ENCODE assay signal across 28 cellular contexts in the genomic region with DNA sequence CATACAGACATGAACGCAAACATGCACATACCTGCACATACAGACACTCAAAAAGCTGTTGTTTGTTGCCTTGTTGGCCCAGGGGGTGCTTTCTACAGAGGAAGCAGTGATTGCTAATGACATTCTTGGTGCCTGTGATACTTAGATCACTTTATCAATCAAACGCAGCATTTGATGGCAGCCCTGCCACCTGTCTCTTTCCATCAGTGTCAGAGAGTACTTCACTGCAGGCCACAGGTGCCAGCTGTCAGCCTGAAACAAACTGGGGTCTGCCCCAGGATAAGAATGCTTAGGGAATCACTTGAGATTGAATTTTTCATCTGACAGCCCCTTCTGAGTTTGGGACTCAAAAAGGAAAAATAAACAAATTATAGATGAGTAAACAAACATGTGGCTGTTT.
"Had no signal": no experiment of that assay in that cellular context is flagged by ENCODE, and none has a peak within 500 bp of the region (broad histone marks: within the 10 kb centered on the region; RNA-seq: fewer than 3 reads in every experiment).

No MANE protein-coding gene starts in this region.

- ATAC-seq: activated CD8-positive, alpha-beta T cell treated with anti-CD3 and anti-CD28 coated beads for 36 hours; activated T-cell treated with anti-CD3 and anti-CD28 coated beads, Interleukin-2, amount 50 U/mL, for 72 hours; activated T-helper 17 cell treated with anti-CD3 and anti-CD28 coated beads, Interleukin-2, amount 50 U/mL, for 72 hours; Panc1 had no signal

- H3K27me3 ChIP-seq: ascending aorta, cardiac muscle cell, MG63, SJSA1 had no signal

- H3K4me1 ChIP-seq: ascending aorta, SJSA1 had no signal

- H3K36me3 ChIP-seq: ascending aorta, cardiac muscle cell, MG63, SJSA1 had no signal

- H3K4me3 ChIP-seq: ascending aorta, cardiac muscle cell, MG63, SJSA1 had no signal

- H3K27ac ChIP-seq: ascending aorta, cardiac muscle cell, SJSA1 had no signal

- H3K9me3 ChIP-seq: ascending aorta, MG63, SK-N-SH had no signal

- DNase-seq: activated CD4-positive, alpha-beta T cell treated with anti-CD3 and anti-CD28 coated beads, Interleukin-2, amount 10 ng/mL, durations not matched to agents 24 days and 14 days; activated CD4-positive, alpha-beta T cell treated with anti-CD3 and anti-CD28 coated beads, Interleukin-2, amount 50 U/mL, for 4 hours; activated CD8-positive, alpha-beta T cell treated with anti-CD3 and anti-CD28 coated beads for 36 hours; activated effector memory CD4-positive, alpha-beta T cell treated with anti-CD3 and anti-CD28 coated beads, Interleukin-2, amount 50 U/mL, for 16 hours; activated naive CD4-positive, alpha-beta T cell treated with Interleukin-2 at 50 U/mL for 16 hours; activated naive CD8-positive, alpha-beta T cell treated with anti-CD3 and anti-CD28 coated beads, Interleukin-2, amount 10 ng/mL, durations not matched to agents 7 days and 5 days; activated T-cell treated with anti-CD3 and anti-CD28 coated beads, Interleukin-2, amount 50 U/mL, for 1 hour; activated T-cell treated with anti-CD3 and anti-CD28 coated beads, Interleukin-2, amount 50 U/mL, for 72 hours; amygdala; Kasumi-1; KG1; MG63; NCI-H1048; NCI-H1105 treated with DMSO at 0.1 percent for 48 hours; NCI-H1436 treated with DMSO at 0.1 percent for 48 hours; NCI-H1694 treated with DMSO at 0.1 percent for 48 hours; NCI-H2029; NCI-H2107; NCI-H2227 treated with DMSO at 0.1 percent for 48 hours; NCI-H446; NCI-H510A treated with DMSO at 0.1 percent for 48 hours; SHP77; SK-N-SH had no signal
